9 cellular contexts compared by ENCODE assay signal in the genomic region with DNA sequence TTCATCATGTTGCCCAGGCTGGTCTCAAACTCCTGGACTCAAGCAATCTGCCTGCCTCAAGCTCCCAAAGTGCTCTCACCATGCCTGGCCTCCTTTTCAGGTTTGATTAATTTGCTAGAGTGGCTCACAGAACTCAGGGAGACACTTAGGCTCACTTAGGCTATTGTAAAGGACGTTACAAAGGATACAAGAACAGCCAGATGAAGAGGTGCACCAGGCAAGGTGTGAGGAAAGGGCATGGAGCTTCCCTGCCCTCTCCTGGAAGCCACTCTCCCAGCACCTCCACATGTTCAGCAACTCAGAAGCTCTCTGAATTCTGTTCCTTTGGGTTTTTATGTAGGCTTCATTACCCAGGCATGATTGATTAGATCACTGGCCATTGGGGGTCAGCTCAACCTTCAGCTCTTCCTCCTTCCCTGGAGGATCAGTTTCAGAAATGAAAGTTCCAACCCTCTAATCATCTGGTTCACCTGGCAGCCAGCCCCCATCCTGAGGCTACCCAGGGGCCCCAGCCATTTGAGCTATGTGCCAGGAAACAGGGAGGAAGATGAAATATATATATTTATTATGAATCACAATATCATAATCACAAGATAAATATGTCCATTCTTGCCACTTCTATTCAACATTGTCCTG.
DNase-seq lines count a peak whose midpoint lies in the region; ATAC-seq and TF ChIP-seq lines count a peak whose summit lies in the region.
"Had no signal": no experiment of that assay in that cellular context is flagged by ENCODE, and none has a peak within 500 bp of the region (broad histone marks: within the 10 kb centered on the region; RNA-seq: fewer than 3 reads in every experiment).

No MANE protein-coding gene starts in this region.

- no peak overlapping the region for H3K4me3 ChIP-seq in foreskin fibroblast (ENCODE audit: low read depth in 1 of 2, low read length in 2 of 2)

- peaks cover 16% of the 10 kb centered on the region for H3K27me3 Mint-ChIP-seq in progenitor cell of endocrine pancreas

- no peaks in the 10 kb centered on the region for H3K36me3 Mint-ChIP-seq in progenitor cell of endocrine pancreas (ENCODE audit: insufficient read depth)

- peaks cover 5% of the 10 kb centered on the region for H3K9me3 Mint-ChIP-seq in progenitor cell of endocrine pancreas (ENCODE audit: low read depth)

- peak; percentile 31 for TF ChIP-seq CTCF in foreskin fibroblast (IDR thresholded peaks at IDR 0.05; ENCODE audit: low read depth, low read length)
- peak; percentile 62 for TF ChIP-seq CTCF in progenitor cell of endocrine pancreas (IDR thresholded peaks at IDR 0.05; ENCODE audit: unreplicated experiment)

- DNase-seq in EH (ENCODE audit: low read depth) (peak; percentile 33), RKO (ENCODE audit: low spot score) (peak; percentile 17), foreskin fibroblast (no peak), progenitor cell of endocrine pancreas (ENCODE audit: low spot score, unreplicated experiment) (no peak), HCEC 1CT (no peak), SHP77 treated with DMSO at 0.1 percent for 48 hours (lab: John Stamatoyannopoulos, UW) (no peak), GF-D8 (lab: John Stamatoyannopoulos, UW) (no peak)
- DNase-seq: activated CD4-positive, alpha-beta T cell treated with anti-CD3 and anti-CD28 coated beads, Interleukin-2, amount 50 U/mL, for 48 hours had no signal

- ATAC-seq in HG02938 (IDR thresholded peaks at IDR 0.05; ENCODE audit: unreplicated experiment): no peak

- H3K4me3 Mint-ChIP-seq in progenitor cell of endocrine pancreas (ENCODE audit: low read depth): no peak overlapping the region

- peaks cover 16% of the 10 kb centered on the region for H3K4me1 Mint-ChIP-seq in progenitor cell of endocrine pancreas (ENCODE audit: low read depth)

- no peak overlapping the region for H3K27ac Mint-ChIP-seq in progenitor cell of endocrine pancreas

Comparison
In these comparisons a context has a peak if more than half of its experiments do, and no peak if none do; other contexts are left out.
1. DNase-seq: peak in EH (single experiment) and RKO (single experiment); none in foreskin fibroblast (0 of 2), progenitor cell of endocrine pancreas (single experiment), HCEC 1CT (single experiment), SHP77 treated with DMSO at 0.1 percent for 48 hours (single experiment) and GF-D8 (single experiment).